In genomic region chr20:44426879-44427785, GRCh38 we compare ENCODE assay signal across 22 cellular contexts.
"Had no signal": no experiment of that assay in that cellular context is flagged by ENCODE, and none has a peak within 500 bp of the region (broad histone marks: within the 10 kb centered on the region; RNA-seq: fewer than 3 reads in every experiment).

No MANE protein-coding gene starts in this region.

- H3K27ac ChIP-seq: ascending aorta, body of pancreas had no signal

- FAIRE-seq: bronchial epithelial cell had no signal

- H3K9me3 ChIP-seq: ascending aorta, body of pancreas, MG63, Peyer's patch had no signal

- H3K27me3 ChIP-seq: ascending aorta, body of pancreas, MG63, Peyer's patch had no signal

- ATAC-seq: activated CD8-positive, alpha-beta memory T cell treated with anti-CD3 and anti-CD28 coated beads, Interleukin-2, amount 10 ng/mL, durations not matched to agents 7 days and 5 days; body of pancreas; T-helper 17 cell had no signal

- H3K4me3 ChIP-seq: ascending aorta, body of pancreas, MG63, Peyer's patch had no signal

- H3K36me3 ChIP-seq: ascending aorta, MG63 had no signal

- H3K4me1 ChIP-seq: ascending aorta, body of pancreas had no signal

- DNase-seq: activated B cell treated with CpG ODN at 0.5 μM for 24 hours; activated CD4-positive, alpha-beta T cell treated with anti-CD3 and anti-CD28 coated beads for 1 hour; activated CD4-positive, alpha-beta T cell treated with anti-CD3 and anti-CD28 coated beads, Interleukin-2, amount 10 ng/mL, durations not matched to agents 24 days and 14 days; activated CD4-positive, alpha-beta T cell treated with anti-CD3 and anti-CD28 coated beads, Interleukin-2, amount 50 U/mL, for 48 hours; activated CD8-positive, alpha-beta memory T cell treated with anti-CD3 and anti-CD28 coated beads, Interleukin-2, amount 10 ng/mL, durations not matched to agents 7 days and 5 days; activated effector memory CD4-positive, alpha-beta T cell treated with Interleukin-2 at 50 U/mL for 16 hours; activated naive CD4-positive, alpha-beta T cell; activated T-cell treated with anti-CD3 and anti-CD28 coated beads, Interleukin-2, amount 50 U/mL, for 24 hours; body of pancreas; MG63; NCI-H1105; NCI-H1436; NCI-H1694 treated with DMSO at 0.1 percent for 48 hours; NCI-H2029 treated with DMSO at 0.1 percent for 48 hours; NCI-H510A treated with DMSO at 0.1 percent for 48 hours; NCI-H69; Peyer's patch; SHP77; T-helper 17 cell; T-helper 9 cell had no signal
